ENCODE assay signal across 1 cellular context in the genomic region with DNA sequence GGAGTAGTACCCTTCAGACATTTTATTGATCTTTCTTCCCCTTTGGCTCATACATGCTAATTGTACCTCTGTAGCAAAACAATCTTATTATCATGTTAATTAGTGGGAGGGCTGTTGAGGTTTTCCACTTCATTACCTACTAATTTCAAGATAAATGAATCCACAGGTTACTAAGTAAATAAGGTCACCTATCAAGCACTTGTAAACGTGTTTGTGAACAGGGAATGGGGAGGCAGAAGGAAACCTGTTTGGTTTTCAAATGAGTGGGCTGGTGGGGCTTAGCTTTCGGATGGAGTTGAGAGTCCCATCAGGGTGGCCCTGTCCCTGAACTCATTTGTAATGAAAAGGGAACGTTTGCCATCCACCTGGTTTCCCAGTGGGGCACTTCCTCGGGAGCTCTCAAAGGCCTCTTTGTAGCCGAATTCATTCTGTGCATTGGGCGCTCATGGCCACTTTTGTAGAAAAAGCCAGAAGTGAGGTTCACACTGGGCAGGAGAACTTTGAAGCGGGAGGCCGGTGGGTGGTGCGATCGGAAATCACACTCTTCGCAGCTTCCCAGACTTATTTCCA.
TF ChIP-seq lines count a peak whose summit lies in the region.

No MANE protein-coding gene starts in this region.

TF ChIP-seq in H1, 55 proteins besides CTCF, POLR2A, EP300 and RAD21:
- TF ChIP-seq, protein P1, sequence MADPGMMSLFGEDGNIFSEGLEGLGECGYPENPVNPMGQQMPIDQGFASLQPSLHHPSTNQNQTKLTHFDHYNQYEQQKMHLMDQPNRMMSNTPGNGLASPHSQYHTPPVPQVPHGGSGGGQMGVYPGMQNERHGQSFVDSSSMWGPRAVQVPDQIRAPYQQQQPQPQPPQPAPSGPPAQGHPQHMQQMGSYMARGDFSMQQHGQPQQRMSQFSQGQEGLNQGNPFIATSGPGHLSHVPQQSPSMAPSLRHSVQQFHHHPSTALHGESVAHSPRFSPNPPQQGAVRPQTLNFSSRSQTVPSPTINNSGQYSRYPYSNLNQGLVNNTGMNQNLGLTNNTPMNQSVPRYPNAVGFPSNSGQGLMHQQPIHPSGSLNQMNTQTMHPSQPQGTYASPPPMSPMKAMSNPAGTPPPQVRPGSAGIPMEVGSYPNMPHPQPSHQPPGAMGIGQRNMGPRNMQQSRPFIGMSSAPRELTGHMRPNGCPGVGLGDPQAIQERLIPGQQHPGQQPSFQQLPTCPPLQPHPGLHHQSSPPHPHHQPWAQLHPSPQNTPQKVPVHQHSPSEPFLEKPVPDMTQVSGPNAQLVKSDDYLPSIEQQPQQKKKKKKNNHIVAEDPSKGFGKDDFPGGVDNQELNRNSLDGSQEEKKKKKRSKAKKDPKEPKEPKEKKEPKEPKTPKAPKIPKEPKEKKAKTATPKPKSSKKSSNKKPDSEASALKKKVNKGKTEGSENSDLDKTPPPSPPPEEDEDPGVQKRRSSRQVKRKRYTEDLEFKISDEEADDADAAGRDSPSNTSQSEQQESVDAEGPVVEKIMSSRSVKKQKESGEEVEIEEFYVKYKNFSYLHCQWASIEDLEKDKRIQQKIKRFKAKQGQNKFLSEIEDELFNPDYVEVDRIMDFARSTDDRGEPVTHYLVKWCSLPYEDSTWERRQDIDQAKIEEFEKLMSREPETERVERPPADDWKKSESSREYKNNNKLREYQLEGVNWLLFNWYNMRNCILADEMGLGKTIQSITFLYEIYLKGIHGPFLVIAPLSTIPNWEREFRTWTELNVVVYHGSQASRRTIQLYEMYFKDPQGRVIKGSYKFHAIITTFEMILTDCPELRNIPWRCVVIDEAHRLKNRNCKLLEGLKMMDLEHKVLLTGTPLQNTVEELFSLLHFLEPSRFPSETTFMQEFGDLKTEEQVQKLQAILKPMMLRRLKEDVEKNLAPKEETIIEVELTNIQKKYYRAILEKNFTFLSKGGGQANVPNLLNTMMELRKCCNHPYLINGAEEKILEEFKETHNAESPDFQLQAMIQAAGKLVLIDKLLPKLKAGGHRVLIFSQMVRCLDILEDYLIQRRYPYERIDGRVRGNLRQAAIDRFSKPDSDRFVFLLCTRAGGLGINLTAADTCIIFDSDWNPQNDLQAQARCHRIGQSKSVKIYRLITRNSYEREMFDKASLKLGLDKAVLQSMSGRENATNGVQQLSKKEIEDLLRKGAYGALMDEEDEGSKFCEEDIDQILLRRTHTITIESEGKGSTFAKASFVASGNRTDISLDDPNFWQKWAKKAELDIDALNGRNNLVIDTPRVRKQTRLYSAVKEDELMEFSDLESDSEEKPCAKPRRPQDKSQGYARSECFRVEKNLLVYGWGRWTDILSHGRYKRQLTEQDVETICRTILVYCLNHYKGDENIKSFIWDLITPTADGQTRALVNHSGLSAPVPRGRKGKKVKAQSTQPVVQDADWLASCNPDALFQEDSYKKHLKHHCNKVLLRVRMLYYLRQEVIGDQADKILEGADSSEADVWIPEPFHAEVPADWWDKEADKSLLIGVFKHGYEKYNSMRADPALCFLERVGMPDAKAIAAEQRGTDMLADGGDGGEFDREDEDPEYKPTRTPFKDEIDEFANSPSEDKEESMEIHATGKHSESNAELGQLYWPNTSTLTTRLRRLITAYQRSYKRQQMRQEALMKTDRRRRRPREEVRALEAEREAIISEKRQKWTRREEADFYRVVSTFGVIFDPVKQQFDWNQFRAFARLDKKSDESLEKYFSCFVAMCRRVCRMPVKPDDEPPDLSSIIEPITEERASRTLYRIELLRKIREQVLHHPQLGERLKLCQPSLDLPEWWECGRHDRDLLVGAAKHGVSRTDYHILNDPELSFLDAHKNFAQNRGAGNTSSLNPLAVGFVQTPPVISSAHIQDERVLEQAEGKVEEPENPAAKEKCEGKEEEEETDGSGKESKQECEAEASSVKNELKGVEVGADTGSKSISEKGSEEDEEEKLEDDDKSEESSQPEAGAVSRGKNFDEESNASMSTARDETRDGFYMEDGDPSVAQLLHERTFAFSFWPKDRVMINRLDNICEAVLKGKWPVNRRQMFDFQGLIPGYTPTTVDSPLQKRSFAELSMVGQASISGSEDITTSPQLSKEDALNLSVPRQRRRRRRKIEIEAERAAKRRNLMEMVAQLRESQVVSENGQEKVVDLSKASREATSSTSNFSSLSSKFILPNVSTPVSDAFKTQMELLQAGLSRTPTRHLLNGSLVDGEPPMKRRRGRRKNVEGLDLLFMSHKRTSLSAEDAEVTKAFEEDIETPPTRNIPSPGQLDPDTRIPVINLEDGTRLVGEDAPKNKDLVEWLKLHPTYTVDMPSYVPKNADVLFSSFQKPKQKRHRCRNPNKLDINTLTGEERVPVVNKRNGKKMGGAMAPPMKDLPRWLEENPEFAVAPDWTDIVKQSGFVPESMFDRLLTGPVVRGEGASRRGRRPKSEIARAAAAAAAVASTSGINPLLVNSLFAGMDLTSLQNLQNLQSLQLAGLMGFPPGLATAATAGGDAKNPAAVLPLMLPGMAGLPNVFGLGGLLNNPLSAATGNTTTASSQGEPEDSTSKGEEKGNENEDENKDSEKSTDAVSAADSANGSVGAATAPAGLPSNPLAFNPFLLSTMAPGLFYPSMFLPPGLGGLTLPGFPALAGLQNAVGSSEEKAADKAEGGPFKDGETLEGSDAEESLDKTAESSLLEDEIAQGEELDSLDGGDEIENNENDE (IDR thresholded peaks at IDR 0.05; ENCODE audit: insufficient replicate concordance, low read length) = peak; percentile 69
- TF ChIP-seq, protein P2, sequence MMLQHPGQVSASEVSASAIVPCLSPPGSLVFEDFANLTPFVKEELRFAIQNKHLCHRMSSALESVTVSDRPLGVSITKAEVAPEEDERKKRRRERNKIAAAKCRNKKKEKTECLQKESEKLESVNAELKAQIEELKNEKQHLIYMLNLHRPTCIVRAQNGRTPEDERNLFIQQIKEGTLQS (IDR thresholded peaks at IDR 0.05; ENCODE audit: insufficient read depth, low read depth, low read length) = no peak
- TF ChIP-seq ASH2L (IDR thresholded peaks at IDR 0.05; ENCODE audit: low read length) = no peak
- no peak for TF ChIP-seq SIX5 (IDR thresholded peaks at IDR 0.05; ENCODE audit: low read depth, low read length)
- no peak for TF ChIP-seq RXRA (IDR thresholded peaks at IDR 0.05; ENCODE audit: insufficient read depth, low read depth, low read length)
- TF ChIP-seq BACH1 (IDR thresholded peaks at IDR 0.05; ENCODE audit: low read length) = peak; percentile 68
- TF ChIP-seq SIN3A (conservative IDR thresholded peaks at IDR 0.05 in 1 of 2, IDR thresholded peaks at IDR 0.05 in 1 of 2; ENCODE audit: low read depth in 1 of 2, low read length in 2 of 2) = no peak
- no peak for TF ChIP-seq RBBP5 (IDR thresholded peaks at IDR 0.05; ENCODE audit: borderline replicate concordance, low read depth, low read length)
- no peak for TF ChIP-seq CBX5 (IDR thresholded peaks at IDR 0.05; ENCODE audit: low read depth, low read length)
- TF ChIP-seq, protein P3, sequence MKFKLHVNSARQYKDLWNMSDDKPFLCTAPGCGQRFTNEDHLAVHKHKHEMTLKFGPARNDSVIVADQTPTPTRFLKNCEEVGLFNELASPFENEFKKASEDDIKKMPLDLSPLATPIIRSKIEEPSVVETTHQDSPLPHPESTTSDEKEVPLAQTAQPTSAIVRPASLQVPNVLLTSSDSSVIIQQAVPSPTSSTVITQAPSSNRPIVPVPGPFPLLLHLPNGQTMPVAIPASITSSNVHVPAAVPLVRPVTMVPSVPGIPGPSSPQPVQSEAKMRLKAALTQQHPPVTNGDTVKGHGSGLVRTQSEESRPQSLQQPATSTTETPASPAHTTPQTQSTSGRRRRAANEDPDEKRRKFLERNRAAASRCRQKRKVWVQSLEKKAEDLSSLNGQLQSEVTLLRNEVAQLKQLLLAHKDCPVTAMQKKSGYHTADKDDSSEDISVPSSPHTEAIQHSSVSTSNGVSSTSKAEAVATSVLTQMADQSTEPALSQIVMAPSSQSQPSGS (IDR thresholded peaks at IDR 0.05; ENCODE audit: low read length) = no peak
- TF ChIP-seq CBX8 (IDR thresholded peaks at IDR 0.05; ENCODE audit: borderline replicate concordance, low read depth, low read length) = no peak
- TF ChIP-seq RFX5 (IDR thresholded peaks at IDR 0.05; ENCODE audit: borderline replicate concordance, low read depth, low read length) = no peak
- peak; percentile 20; the same call in 1 of the 2 replicates for TF ChIP-seq EGR1 (IDR thresholded peaks at IDR 0.05; ENCODE audit: borderline replicate concordance, low read depth, low read length)
- no peak; the same call in 1 of the 2 replicates for TF ChIP-seq TBP (IDR thresholded peaks at IDR 0.05; ENCODE audit: low read depth, low read length)
- TF ChIP-seq FOSL1 (IDR thresholded peaks at IDR 0.05; ENCODE audit: insufficient read depth, low read depth, low read length) = no peak
- TF ChIP-seq CREB1 (IDR thresholded peaks at IDR 0.05) = no peak
- no peak for TF ChIP-seq BCL11A (IDR thresholded peaks at IDR 0.05; ENCODE audit: low read depth in 2 of 2, low read length in 2 of 2)
- TF ChIP-seq GTF2F1 (IDR thresholded peaks at IDR 0.05; ENCODE audit: borderline replicate concordance, low read depth, low read length) = no peak
- no peak for TF ChIP-seq JUND (IDR thresholded peaks at IDR 0.05; ENCODE audit: low read length)
- TF ChIP-seq EZH2 (IDR thresholded peaks at IDR 0.05; ENCODE audit: low read depth, low read length, severe bottlenecking) = no peak
- no peak for TF ChIP-seq NRF1 (IDR thresholded peaks at IDR 0.05; ENCODE audit: low read depth, low read length)
- TF ChIP-seq, protein P4, sequence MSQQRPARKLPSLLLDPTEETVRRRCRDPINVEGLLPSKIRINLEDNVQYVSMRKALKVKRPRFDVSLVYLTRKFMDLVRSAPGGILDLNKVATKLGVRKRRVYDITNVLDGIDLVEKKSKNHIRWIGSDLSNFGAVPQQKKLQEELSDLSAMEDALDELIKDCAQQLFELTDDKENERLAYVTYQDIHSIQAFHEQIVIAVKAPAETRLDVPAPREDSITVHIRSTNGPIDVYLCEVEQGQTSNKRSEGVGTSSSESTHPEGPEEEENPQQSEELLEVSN (IDR thresholded peaks at IDR 0.05) = peak; percentile 58; the same call in 1 of the 2 replicates
- TF ChIP-seq KDM5A (IDR thresholded peaks at IDR 0.05; ENCODE audit: low read length) = no peak
- TF ChIP-seq TAF1 (IDR thresholded peaks at IDR 0.05; ENCODE audit: low read depth, low read length) = no peak
- peak; percentile 65; the same call in 1 of the 2 replicates for TF ChIP-seq KDM1A (IDR thresholded peaks at IDR 0.05; ENCODE audit: borderline replicate concordance, low read length)
- no peak for TF ChIP-seq GABPA (IDR thresholded peaks at IDR 0.05; ENCODE audit: borderline replicate concordance, insufficient read depth, low read length)
- no peak for TF ChIP-seq HDAC6 (IDR thresholded peaks at IDR 0.05; ENCODE audit: low read depth, low read length)
- TF ChIP-seq BRCA1 (IDR thresholded peaks at IDR 0.05; ENCODE audit: low read depth, low read length) = no peak
- TF ChIP-seq POLR2AphosphoS5 (IDR thresholded peaks at IDR 0.05; ENCODE audit: low read depth, low read length) = no peak
- TF ChIP-seq, protein P5, sequence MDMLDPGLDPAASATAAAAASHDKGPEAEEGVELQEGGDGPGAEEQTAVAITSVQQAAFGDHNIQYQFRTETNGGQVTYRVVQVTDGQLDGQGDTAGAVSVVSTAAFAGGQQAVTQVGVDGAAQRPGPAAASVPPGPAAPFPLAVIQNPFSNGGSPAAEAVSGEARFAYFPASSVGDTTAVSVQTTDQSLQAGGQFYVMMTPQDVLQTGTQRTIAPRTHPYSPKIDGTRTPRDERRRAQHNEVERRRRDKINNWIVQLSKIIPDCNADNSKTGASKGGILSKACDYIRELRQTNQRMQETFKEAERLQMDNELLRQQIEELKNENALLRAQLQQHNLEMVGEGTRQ (IDR thresholded peaks at IDR 0.05; ENCODE audit: low read length) = no peak
- no peak for TF ChIP-seq SUZ12 (IDR thresholded peaks at IDR 0.05; ENCODE audit: low read length)
- TF ChIP-seq CEBPB (IDR thresholded peaks at IDR 0.05; ENCODE audit: low read depth, low read length) = no peak
- TF ChIP-seq HDAC2 (IDR thresholded peaks at IDR 0.05; ENCODE audit: borderline replicate concordance in 1 of 2, low read depth in 2 of 2, low read length in 2 of 2) = peak; percentile 92 to 98
- peak; percentile 51 for TF ChIP-seq NANOG (IDR thresholded peaks at IDR 0.05; ENCODE audit: insufficient read depth, low read depth, low read length, poor library complexity, severe bottlenecking)
- TF ChIP-seq YY1 (IDR thresholded peaks at IDR 0.05; ENCODE audit: low read depth, low read length) = no peak; the same call in 1 of the 2 replicates
- TF ChIP-seq TCF12 (IDR thresholded peaks at IDR 0.05; ENCODE audit: low read depth, low read length) = peak; percentile 73; the same call in 1 of the 2 replicates
- TF ChIP-seq, protein P6, sequence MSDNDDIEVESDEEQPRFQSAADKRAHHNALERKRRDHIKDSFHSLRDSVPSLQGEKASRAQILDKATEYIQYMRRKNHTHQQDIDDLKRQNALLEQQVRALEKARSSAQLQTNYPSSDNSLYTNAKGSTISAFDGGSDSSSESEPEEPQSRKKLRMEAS (IDR thresholded peaks at IDR 0.05) = peak; percentile 30; the same call in 1 of the 2 replicates
- TF ChIP-seq MAFK (IDR thresholded peaks at IDR 0.05; ENCODE audit: low read depth, low read length) = no peak
- no peak for TF ChIP-seq TAF7 (optimal IDR thresholded peaks at IDR 0.05; ENCODE audit: borderline replicate concordance, low read depth, low read length)
- no peak for TF ChIP-seq PHF8 (conservative IDR thresholded peaks at IDR 0.05; ENCODE audit: low read depth, low read length)
- no peak for TF ChIP-seq SIRT6 (IDR thresholded peaks at IDR 0.05; ENCODE audit: low read length)
- TF ChIP-seq SRF (IDR thresholded peaks at IDR 0.05; ENCODE audit: low read depth, low read length) = no peak
- TF ChIP-seq CHD1 (IDR thresholded peaks at IDR 0.05; ENCODE audit: low read depth, low read length) = no peak
- no peak for TF ChIP-seq SP1 (IDR thresholded peaks at IDR 0.05; ENCODE audit: low read depth, low read length)
- TF ChIP-seq ZNF274 (IDR thresholded peaks at IDR 0.05; ENCODE audit: borderline replicate concordance, extremely low read depth, low read length) = no peak
- TF ChIP-seq KDM4A (IDR thresholded peaks at IDR 0.05; ENCODE audit: low read depth, low read length, severe bottlenecking) = no peak
- peak; percentile 96 for TF ChIP-seq CTBP2 (IDR thresholded peaks at IDR 0.05; ENCODE audit: borderline replicate concordance, insufficient read depth, insufficient read length, low read length)
- TF ChIP-seq POU5F1 (IDR thresholded peaks at IDR 0.05; ENCODE audit: low read depth, low read length) = no peak; the same call in 1 of the 2 replicates
